ENCODE assay signal across 8 cellular contexts in genomic region chr14:85528080-85528881, GRCh38. TPM values are rescaled to one million over a fixed set of nuclear protein-coding genes. Genes with fewer than 3 reads are reported as not detected.
DNase-seq lines count a peak whose midpoint lies in the region; ATAC-seq lines count a peak whose summit lies in the region.

No MANE protein-coding gene starts in this region.

- POLR2A ChIA-PET in activated CD4-positive, alpha-beta memory T cell treated with anti-CD3 and anti-CD28 coated beads, Interleukin-2, amount 10 ng/mL, durations not matched to agents 7 days and 5 days (lab: Charles Lee): no interaction called here

- H3K27ac Mint-ChIP-seq in natural killer cell treated with Interleukin-12 subunit alpha and Interleukin-12 subunit beta and Interleukin-15 and Interleukin-18, amount 100 ng/mL, for 72 hours: no peak overlapping the region
- no peak overlapping the region for H3K27ac Mint-ChIP-seq in activated CD4-positive, alpha-beta memory T cell treated with anti-CD3 and anti-CD28 coated beads, Interleukin-2, amount 10 ng/mL, durations not matched to agents 7 days and 5 days

- peaks cover 42 to 58% of the 10 kb centered on the region in 2 donors for H3K27me3 Mint-ChIP-seq in natural killer cell treated with Interleukin-12 subunit alpha and Interleukin-12 subunit beta and Interleukin-15 and Interleukin-18, amount 100 ng/mL, for 72 hours
- peaks cover 44% of the 10 kb centered on the region for H3K27me3 Mint-ChIP-seq in activated CD4-positive, alpha-beta memory T cell treated with anti-CD3 and anti-CD28 coated beads, Interleukin-2, amount 10 ng/mL, durations not matched to agents 7 days and 5 days

- H3K4me1 Mint-ChIP-seq in natural killer cell treated with Interleukin-12 subunit alpha and Interleukin-12 subunit beta and Interleukin-15 and Interleukin-18, amount 100 ng/mL, for 72 hours (ENCODE audit: low read depth in 2 of 2): peaks cover 20 to 25% of the 10 kb centered on the region in 2 donors
- H3K4me1 Mint-ChIP-seq in activated CD4-positive, alpha-beta memory T cell treated with anti-CD3 and anti-CD28 coated beads, Interleukin-2, amount 10 ng/mL, durations not matched to agents 7 days and 5 days: peaks cover 5% of the 10 kb centered on the region

- H3K9me3 Mint-ChIP-seq in natural killer cell treated with Interleukin-12 subunit alpha and Interleukin-12 subunit beta and Interleukin-15 and Interleukin-18, amount 100 ng/mL, for 72 hours: peaks cover 3% of the 10 kb centered on the region
- peaks cover 5% of the 10 kb centered on the region for H3K9me3 Mint-ChIP-seq in activated CD4-positive, alpha-beta memory T cell treated with anti-CD3 and anti-CD28 coated beads, Interleukin-2, amount 10 ng/mL, durations not matched to agents 7 days and 5 days

- DNase-seq in EL (peak; percentile 84), NCI-H82 (lab: John Stamatoyannopoulos, UW) (peak; percentile 35), epithelial cell of prostate (ENCODE audit: low read depth, low spot score) (peak; percentile 74), middle frontal gyrus (ENCODE audit: extremely low spot score, low spot score) (peak; percentile 53), mesenteric fat pad (ENCODE audit: low spot score) (no peak)
- no peak for DNase-seq in stimulated activated CD8-positive, alpha-beta memory T cell treated with anti-CD3 and anti-CD28 coated beads, Interleukin-4, amount 100 ng/mL, for 48 hours
- DNase-seq in natural killer cell treated with Interleukin-12 subunit alpha and Interleukin-12 subunit beta and Interleukin-15 and Interleukin-18, amount 100 ng/mL, for 72 hours (ENCODE audit: low spot score): no peak
- DNase-seq in activated CD4-positive, alpha-beta memory T cell treated with anti-CD3 and anti-CD28 coated beads, Interleukin-2, amount 10 ng/mL, durations not matched to agents 7 days and 5 days: no peak

- ATAC-seq in natural killer cell treated with Interleukin-12 subunit alpha and Interleukin-12 subunit beta and Interleukin-15 and Interleukin-18, amount 100 ng/mL, for 72 hours: no peak

- H3K4me3 Mint-ChIP-seq in natural killer cell treated with Interleukin-12 subunit alpha and Interleukin-12 subunit beta and Interleukin-15 and Interleukin-18, amount 100 ng/mL, for 72 hours: no peak overlapping the region
- H3K4me3 Mint-ChIP-seq in activated CD4-positive, alpha-beta memory T cell treated with anti-CD3 and anti-CD28 coated beads, Interleukin-2, amount 10 ng/mL, durations not matched to agents 7 days and 5 days: no peak overlapping the region

- H3K27ac ChIP-seq in epithelial cell of prostate: peak overlapping the region; percentile 94

- no peaks in the 10 kb centered on the region for H3K36me3 Mint-ChIP-seq in natural killer cell treated with Interleukin-12 subunit alpha and Interleukin-12 subunit beta and Interleukin-15 and Interleukin-18, amount 100 ng/mL, for 72 hours
- peaks cover 10% of the 10 kb centered on the region for H3K36me3 Mint-ChIP-seq in activated CD4-positive, alpha-beta memory T cell treated with anti-CD3 and anti-CD28 coated beads, Interleukin-2, amount 10 ng/mL, durations not matched to agents 7 days and 5 days (ENCODE audit: low read depth)

- CTCF ChIA-PET in activated CD4-positive, alpha-beta memory T cell treated with anti-CD3 and anti-CD28 coated beads, Interleukin-2, amount 10 ng/mL, durations not matched to agents 7 days and 5 days (lab: Charles Lee): no interaction called here

RNA-seq across cellular contexts. Expression of gene FLRT2, which starts 1.7 kb away (rescaled TPM):
- 1 to 10 TPM in 1 of 2 donors, under 1 TPM in 1; 0.25 to 1.5 TPM for total RNA-seq in natural killer cell treated with Interleukin-12 subunit alpha and Interleukin-12 subunit beta and Interleukin-15 and Interleukin-18, amount 100 ng/mL, for 72 hours
- not detected for total RNA-seq in activated CD4-positive, alpha-beta memory T cell treated with anti-CD3 and anti-CD28 coated beads, Interleukin-2, amount 10 ng/mL, durations not matched to agents 7 days and 5 days
- 20.0 TPM for total RNA-seq in mesenteric fat pad

Comparison
In these comparisons a context has a peak if more than half of its experiments do, and no peak if none do; other contexts are left out.
1. DNase-seq: peak in EL (single experiment), NCI-H82 (single experiment), epithelial cell of prostate (single experiment) and middle frontal gyrus (single experiment); none in stimulated activated CD8-positive, alpha-beta memory T cell treated with anti-CD3 and anti-CD28 coated beads, Interleukin-4, amount 100 ng/mL, for 48 hours (single experiment), natural killer cell treated with Interleukin-12 subunit alpha and Interleukin-12 subunit beta and Interleukin-15 and Interleukin-18, amount 100 ng/mL, for 72 hours (single experiment), activated CD4-positive, alpha-beta memory T cell treated with anti-CD3 and anti-CD28 coated beads, Interleukin-2, amount 10 ng/mL, durations not matched to agents 7 days and 5 days (single experiment) and mesenteric fat pad (single experiment).